14 cellular contexts compared by ENCODE assay signal in genomic region chr11:41118521-41118920, GRCh38.
DNase-seq lines count a peak whose midpoint lies in the region; ATAC-seq and TF ChIP-seq lines count a peak whose summit lies in the region.
"Had no signal": no experiment of that assay in that cellular context is flagged by ENCODE, and none has a peak within 500 bp of the region (broad histone marks: within the 10 kb centered on the region; RNA-seq: fewer than 3 reads in every experiment).

No MANE protein-coding gene starts in this region.

- CTCF ChIA-PET in WTC11 (lab: Charles Lee) = interaction anchor here (1.4 kb wide), 1 partner anchor 82 kb away, joined by 5 read pairs; no protein-coding TSS in a partner anchor

- no peaks in the 10 kb centered on the region for H3K36me3 ChIP-seq in iPS-20b (ENCODE audit: insufficient read depth, low read depth, low read length)
- H3K36me3 ChIP-seq: BE2C had no signal

- H3K27ac Mint-ChIP-seq in WTC11 = peak overlapping the region; percentile 80; the same call in 1 of the 2 replicates
- no peak overlapping the region for H3K27ac Mint-ChIP-seq in nephron progenitor cell
- H3K27ac Mint-ChIP-seq: CD4-positive, alpha-beta memory T cell had no signal

- no peaks in the 10 kb centered on the region for H3K9me3 ChIP-seq in iPS-20b (ENCODE audit: insufficient read depth, low read depth, low read length)
- H3K9me3 ChIP-seq: A549, BE2C had no signal

- TF ChIP-seq CTCF in WTC11 (IDR thresholded peaks at IDR 0.05) (no peak), nephron progenitor cell (IDR thresholded peaks at IDR 0.05) (no peak)

- H3K36me3 Mint-ChIP-seq in WTC11 (0 out of 2 replicates have a peak, but pooled peaks cover under 1% of the 10 kb centered on the region), nephron progenitor cell (ENCODE audit: low read depth) (no peaks in the 10 kb centered on the region)
- H3K36me3 Mint-ChIP-seq: CD4-positive, alpha-beta memory T cell had no signal

- no peak overlapping the region for H3K9ac ChIP-seq in iPS-20b (ENCODE audit: low read depth, low read length)

- peaks cover 54% of the 10 kb centered on the region for H3K4me1 ChIP-seq in iPS-20b (ENCODE audit: insufficient read depth, low read length)
- H3K4me1 ChIP-seq: A549, BE2C had no signal

- no peaks in the 10 kb centered on the region for H3K27me3 ChIP-seq in iPS-20b (ENCODE audit: insufficient read depth, low read length)
- H3K27me3 ChIP-seq: BE2C had no signal

- POLR2A ChIA-PET in WTC11 (lab: Charles Lee) = interaction anchor here (0.6 kb wide), 1 partner anchor 12 kb away, joined by 3 read pairs; no protein-coding TSS in a partner anchor

- 0 out of 2 replicates have a peak, but pooled peaks cover 6% of the 10 kb centered on the region for H3K9me3 Mint-ChIP-seq in WTC11
- H3K9me3 Mint-ChIP-seq in nephron progenitor cell = no peaks in the 10 kb centered on the region

- H3K4me3 Mint-ChIP-seq in WTC11 (peak overlapping the region; percentile 15), nephron progenitor cell (no peak overlapping the region)
- H3K4me3 Mint-ChIP-seq: CD4-positive, alpha-beta memory T cell had no signal

- no peak overlapping the region for H3K27ac ChIP-seq in iPS-20b (ENCODE audit: low read length)
- H3K27ac ChIP-seq: A549, C4-2B had no signal

- peak overlapping the region; percentile 15; the same call in 1 of the 2 replicates for H3K4me3 ChIP-seq in iPS-20b (ENCODE audit: low read length)
- H3K4me3 ChIP-seq: A549 had no signal

- H3K27me3 Mint-ChIP-seq in WTC11 (ENCODE audit: low read depth) (no peaks in the 10 kb centered on the region), nephron progenitor cell (ENCODE audit: low read depth, poor library complexity) (peaks cover 2% of the 10 kb centered on the region)
- H3K27me3 Mint-ChIP-seq: CD4-positive, alpha-beta memory T cell had no signal

- DNase-seq in HS-5 (ENCODE audit: low read depth) (peak; percentile 11), WTC11 (ENCODE audit: low spot score) (no peak), nephron progenitor cell (no peak), GF-D8 (lab: John Stamatoyannopoulos, UW) (no peak)
- no peak for DNase-seq in stimulated activated CD4-positive, alpha-beta T cell treated with anti-CD3 and anti-CD28 coated beads, Interleukin-4, amount 100 ng/mL, for 1 hour
- no peak for DNase-seq in activated naive CD4-positive, alpha-beta T cell (lab: John Stamatoyannopoulos, UW)
- DNase-seq: BE2C; CD4-positive, alpha-beta memory T cell; DMS79; IMR-90; KBM-7 had no signal

- ATAC-seq in WTC11 = no peak
- ATAC-seq: A549 had no signal

- H3K4me1 Mint-ChIP-seq in WTC11 (peaks cover 62% of the 10 kb centered on the region), nephron progenitor cell (no peaks in the 10 kb centered on the region)
- H3K4me1 Mint-ChIP-seq: CD4-positive, alpha-beta memory T cell had no signal

TF ChIP-seq in WTC11, 78 proteins besides CTCF, POLR2A, EP300 and RAD21:
- TF ChIP-seq ZBTB21 (CRISPR knock-in tag; IDR thresholded peaks at IDR 0.05; ENCODE audit: borderline replicate concordance) = no peak
- TF ChIP-seq USF1 (CRISPR knock-in tag; IDR thresholded peaks at IDR 0.05) = no peak
- no peak for TF ChIP-seq IRF2 (CRISPR knock-in tag; IDR thresholded peaks at IDR 0.05; ENCODE audit: borderline replicate concordance, low read depth)
- TF ChIP-seq ZNF281 (CRISPR knock-in tag; IDR thresholded peaks at IDR 0.05) = no peak
- no peak for TF ChIP-seq ATF1 (CRISPR knock-in tag; IDR thresholded peaks at IDR 0.05)
- TF ChIP-seq PRRX2 (CRISPR knock-in tag; IDR thresholded peaks at IDR 0.05) = no peak
- no peak for TF ChIP-seq CREM (CRISPR knock-in tag; IDR thresholded peaks at IDR 0.05)
- no peak for TF ChIP-seq ESRRA (CRISPR knock-in tag; IDR thresholded peaks at IDR 0.05; ENCODE audit: borderline replicate concordance)
- no peak for TF ChIP-seq E2F5 (CRISPR knock-in tag; IDR thresholded peaks at IDR 0.05)
- TF ChIP-seq IRF1 (CRISPR knock-in tag; IDR thresholded peaks at IDR 0.05) = no peak
- no peak for TF ChIP-seq MXD4 (CRISPR knock-in tag; IDR thresholded peaks at IDR 0.05; ENCODE audit: borderline replicate concordance)
